Comparison of ENCODE assay signal across 19 cellular contexts in the genomic region with DNA sequence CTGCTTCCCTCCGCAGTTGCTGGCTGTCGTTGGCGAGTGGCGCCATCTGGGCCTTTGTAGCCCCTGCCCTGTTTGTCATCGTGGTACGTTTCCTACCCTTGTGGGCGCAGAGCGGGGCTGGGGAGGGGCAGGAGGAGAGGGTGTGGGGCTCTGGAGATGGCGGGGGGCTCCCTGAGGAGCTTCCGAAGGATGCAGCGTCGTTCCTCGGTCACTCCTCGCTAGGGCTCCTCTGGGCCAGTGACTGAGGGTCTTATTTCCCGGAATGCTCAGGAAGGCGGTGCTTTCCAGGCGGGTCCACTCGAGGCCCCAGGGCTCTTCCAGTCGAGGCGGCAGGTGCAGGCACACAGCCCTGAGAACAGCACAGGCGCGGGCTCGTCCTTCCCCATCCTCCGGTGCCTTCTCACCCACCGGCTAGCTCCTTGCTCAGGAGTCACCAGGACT.
DNase-seq lines count a peak whose midpoint lies in the region; ATAC-seq and TF ChIP-seq lines count a peak whose summit lies in the region.
"Had no signal": no experiment of that assay in that cellular context is flagged by ENCODE, and none has a peak within 500 bp of the region (broad histone marks: within the 10 kb centered on the region; RNA-seq: fewer than 3 reads in every experiment).

No MANE protein-coding gene starts in this region.

- H3K36me3 ChIP-seq in left ventricle myocardium inferior, result peaks cover 31% of the 10 kb centered on the region

- ATAC-seq in HG02798 (IDR thresholded peaks at IDR 0.05; ENCODE audit: poor library complexity, unreplicated experiment), result no peak
- no peak for ATAC-seq in GM21717 (IDR thresholded peaks at IDR 0.05; ENCODE audit: unreplicated experiment)
- no peak for ATAC-seq in HG03521 (IDR thresholded peaks at IDR 0.05; ENCODE audit: unreplicated experiment)

- H3K4me3 ChIP-seq in left ventricle myocardium inferior (no peak overlapping the region), coronary artery (no peak overlapping the region)
- H3K4me3 ChIP-seq: A549, GM23338 had no signal

- no peaks in the 10 kb centered on the region for H3K27me3 ChIP-seq in left ventricle myocardium inferior (ENCODE audit: low read depth)

- TF ChIP-seq CTCF in left ventricle myocardium inferior (IDR thresholded peaks at IDR 0.05; ENCODE audit: borderline replicate concordance) (no peak), coronary artery (IDR thresholded peaks at IDR 0.05) (no peak)

- DNase-seq in cardiac septum (ENCODE audit: low spot score), result peak; percentile 67
- no peak for DNase-seq in left ventricle myocardium inferior
- DNase-seq in coronary artery (ENCODE audit: low spot score), result peak; percentile 49
- peak; percentile 68 for DNase-seq in posterior vena cava (ENCODE audit: low spot score)
- DNase-seq: Calu3; CD4-positive, alpha-beta memory T cell; GF-D8; KBM-7; NCI-H1694; NCI-H2081 treated with DMSO at 0.1 percent for 48 hours; NCI-H446 treated with DMSO at 0.1 percent for 48 hours; NCI-H69; NK-92 treated with Interleukin-12 subunit alpha and Interleukin-12 subunit beta, amount 100 ng/mL, for 24 hours; SHP77 treated with DMSO at 0.1 percent for 48 hours had no signal

- H3K9me3 ChIP-seq in left ventricle myocardium inferior (replicated peaks), result no peaks in the 10 kb centered on the region
- H3K9me3 ChIP-seq: A549 had no signal

- H3K27ac ChIP-seq in left ventricle myocardium inferior (replicated peaks) (no peak overlapping the region), coronary artery (no peak overlapping the region)
- H3K27ac ChIP-seq: A549 had no signal

- H3K4me1 ChIP-seq in left ventricle myocardium inferior, result peaks cover 7% of the 10 kb centered on the region
- H3K4me1 ChIP-seq: A549 had no signal

- intact Hi-C loops in cardiac septum (cut with DNase I), result no loop called here
- intact Hi-C loops in left ventricle myocardium inferior (cut with micrococcal nuclease), result no loop called here
- intact Hi-C loops in posterior vena cava (cut with DNase I), result no loop called here
